In the genomic region with DNA sequence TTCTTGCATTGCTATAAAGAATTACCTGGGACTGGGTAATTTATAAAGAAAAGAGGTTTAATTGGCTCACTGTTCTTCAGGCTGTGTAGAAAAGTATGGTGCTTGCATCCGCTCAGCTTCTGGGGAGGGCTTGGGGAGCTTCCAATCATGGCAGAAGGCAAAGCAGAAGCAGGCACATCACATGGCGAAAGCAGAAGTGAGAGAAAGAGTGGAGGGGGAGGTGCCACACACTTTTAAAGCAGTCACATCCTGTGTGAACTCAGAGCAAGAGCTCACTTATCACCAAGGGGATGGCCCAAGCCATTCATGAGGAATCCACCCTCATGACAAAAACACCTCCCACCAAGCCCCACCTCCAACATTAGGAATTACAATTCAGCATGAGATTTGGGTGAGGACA, we compare ENCODE assay signal across 11 cellular contexts.
DNase-seq lines count a peak whose midpoint lies in the region; ATAC-seq, FAIRE-seq and TF ChIP-seq lines count a peak whose summit lies in the region.
"Had no signal": no experiment of that assay in that cellular context is flagged by ENCODE, and none has a peak within 500 bp of the region (broad histone marks: within the 10 kb centered on the region; RNA-seq: fewer than 3 reads in every experiment).

No MANE protein-coding gene starts in this region.

- ATAC-seq in GM21367 (IDR thresholded peaks at IDR 0.05; ENCODE audit: unreplicated experiment) = peak; percentile 99
- ATAC-seq in HG03095 (IDR thresholded peaks at IDR 0.05; ENCODE audit: unreplicated experiment) = peak; percentile 89
- ATAC-seq in heart right ventricle = no peak
- ATAC-seq: right cardiac atrium had no signal

- peak; percentile 59 for FAIRE-seq in GM18507 (lab: Jason Lieb, UNC)
- FAIRE-seq: GM19239 had no signal

- TF ChIP-seq CTCF in heart right ventricle (IDR thresholded peaks at IDR 0.05) = no peak

- H3K4me3 ChIP-seq in heart right ventricle (no peak overlapping the region), H7 (ENCODE audit: insufficient read depth, low read depth, low read length) (no peak overlapping the region), MG63 (no peak overlapping the region)

- no peaks in the 10 kb centered on the region for H3K9me3 ChIP-seq in heart right ventricle
- H3K9me3 ChIP-seq in MG63 = no peaks in the 10 kb centered on the region

- H3K27ac ChIP-seq in heart right ventricle = no peak overlapping the region

- intact Hi-C loops in heart right ventricle (cut with DNase I) = no loop called here

- H3K27me3 ChIP-seq in heart right ventricle = peaks cover 0 to 21% (median 3%) of the 10 kb centered on the region in 7 donors
- no peaks in the 10 kb centered on the region for H3K27me3 ChIP-seq in H7 (ENCODE audit: control insufficient read depth, insufficient read depth, low read length)
- H3K27me3 ChIP-seq in MG63 = no peaks in the 10 kb centered on the region

- no peaks in the 10 kb centered on the region for H3K36me3 ChIP-seq in heart right ventricle
- no peaks in the 10 kb centered on the region for H3K36me3 ChIP-seq in H7 (replicated peaks; ENCODE audit: control insufficient read depth, insufficient read depth, low read length)
- no peaks in the 10 kb centered on the region for H3K36me3 ChIP-seq in MG63

- H3K4me1 ChIP-seq in heart right ventricle = no peaks in the 10 kb centered on the region

- 80 to 92% methylated on average over 2 of the region's 2 CpGs for WGBS in heart right ventricle, 2 donors

- DNase-seq in GM18507 (ENCODE audit: extremely low spot score, insufficient read length, low read depth) (no peak), NOMO-1 treated with dmso at 0.1 percent for 144 hours (lab: John Stamatoyannopoulos, UW; ENCODE audit: unreplicated experiment) (peak; percentile 41), heart right ventricle (no peak), H7 (no peak), MG63 (no peak), mesenteric fat pad (ENCODE audit: low spot score) (no peak)
- DNase-seq: central memory CD4-positive, alpha-beta T cell; right cardiac atrium had no signal

Comparison
In these comparisons a context has a peak if more than half of its experiments do, and no peak if none do; other contexts are left out.
1. ATAC-seq: peak in GM21367 (single experiment) and HG03095 (single experiment); none in heart right ventricle (0 of 8).